In genomic region chr11:120248551-120249278, GRCh38 we compare ENCODE assay signal across 11 cellular contexts. TPM values are rescaled to one million over a fixed set of nuclear protein-coding genes. Genes with fewer than 3 reads are reported as not detected.
DNase-seq lines count a peak whose midpoint lies in the region; ATAC-seq and TF ChIP-seq lines count a peak whose summit lies in the region.
"Had no signal": no experiment of that assay in that cellular context is flagged by ENCODE, and none has a peak within 500 bp of the region (broad histone marks: within the 10 kb centered on the region; RNA-seq: fewer than 3 reads in every experiment).

No MANE protein-coding gene starts in this region.

- H3K36me3 Mint-ChIP-seq in progenitor cell of endocrine pancreas (ENCODE audit: insufficient read depth) (no peaks in the 10 kb centered on the region), Caco-2 (ENCODE audit: insufficient read depth, unreplicated experiment) (no peaks in the 10 kb centered on the region)
- H3K36me3 Mint-ChIP-seq: IgD-negative memory B cell had no signal

- TF ChIP-seq CTCF in OCI-LY3 (IDR thresholded peaks at IDR 0.05; ENCODE audit: low read depth, low read length), result no peak
- no peak for TF ChIP-seq CTCF in progenitor cell of endocrine pancreas (IDR thresholded peaks at IDR 0.05; ENCODE audit: unreplicated experiment)
- TF ChIP-seq CTCF in Caco-2 (IDR thresholded peaks at IDR 0.05; ENCODE audit: insufficient read depth in 1 of 2, low read depth in 1 of 2, low read length in 1 of 2, severe bottlenecking in 1 of 2, unreplicated experiment in 1 of 2), result no peak

- no peak for DNase-seq in progenitor cell of endocrine pancreas (ENCODE audit: low spot score, unreplicated experiment)
- DNase-seq in NCI-H1694 (lab: John Stamatoyannopoulos, UW), result no peak
- no peak for DNase-seq in Caco-2
- no peak for DNase-seq in NCI-H1694 treated with DMSO at 0.1 percent for 48 hours (lab: John Stamatoyannopoulos, UW)

- H3K9me3 ChIP-seq in OCI-LY3 (ENCODE audit: insufficient read depth, low read length) (no peaks in the 10 kb centered on the region), iPS-18a (ENCODE audit: control insufficient read depth, low read depth, low read length) (no peaks in the 10 kb centered on the region), Caco-2 (no peaks in the 10 kb centered on the region)

- no peaks in the 10 kb centered on the region for H3K79me2 ChIP-seq in OCI-LY3 (ENCODE audit: low read length)

- peak; percentile 82 for ATAC-seq in GM18511 (IDR thresholded peaks at IDR 0.05; ENCODE audit: unreplicated experiment)
- ATAC-seq in HG02759 (IDR thresholded peaks at IDR 0.05; ENCODE audit: unreplicated experiment), result peak; percentile 43

- no peak overlapping the region for H2AFZ ChIP-seq in OCI-LY3 (ENCODE audit: low read depth, low read length)

- H3K4me3 Mint-ChIP-seq in progenitor cell of endocrine pancreas (ENCODE audit: low read depth) (no peak overlapping the region), Caco-2 (ENCODE audit: unreplicated experiment) (no peak overlapping the region)
- H3K4me3 Mint-ChIP-seq: IgD-negative memory B cell had no signal

- no TSS peak for BruUV-seq in Caco-2 (replicated peaks; lab: Mats Ljungman, UMichigan)

- intact Hi-C loops in Caco-2 (cut with micrococcal nuclease; ENCODE audit: unreplicated experiment), result no loop called here

- POLR2A ChIA-PET in Caco-2 (lab: Charles Lee), result no interaction called here

- H3K27ac ChIP-seq in OCI-LY3 (ENCODE audit: low read length), result no peak overlapping the region
- no peak overlapping the region for H3K27ac ChIP-seq in iPS-18a (ENCODE audit: low read length)
- H3K27ac ChIP-seq: cardiac muscle cell, skin epidermis had no signal

- H3K9ac ChIP-seq in OCI-LY3 (ENCODE audit: low read length), result no peak overlapping the region
- H3K9ac ChIP-seq in iPS-18a (ENCODE audit: low read length), result no peak overlapping the region

- CTCF ChIA-PET in Caco-2 (lab: Charles Lee), result interaction anchor here (1.1 to 3.2 kb wide), 2 partner anchors 13 to 55 kb away, joined by 4 to 15 read pairs; no protein-coding TSS in a partner anchor

- no peaks in the 10 kb centered on the region for H3K4me1 Mint-ChIP-seq in progenitor cell of endocrine pancreas (ENCODE audit: low read depth)
- H3K4me1 Mint-ChIP-seq in Caco-2 (ENCODE audit: low read depth, unreplicated experiment), result no peaks in the 10 kb centered on the region
- H3K4me1 Mint-ChIP-seq: IgD-negative memory B cell had no signal

- H3K27me3 ChIP-seq in OCI-LY3 (ENCODE audit: low read depth, low read length) (peaks cover 84% of the 10 kb centered on the region), iPS-18a (ENCODE audit: control insufficient read depth, insufficient read depth, low read length) (peaks cover under 1% of the 10 kb centered on the region), Caco-2 (replicated peaks; ENCODE audit: control insufficient read depth, insufficient read depth, low read length) (peaks cover 8% of the 10 kb centered on the region)

- peak overlapping the region; percentile 67 for H3K4me2 ChIP-seq in OCI-LY3 (ENCODE audit: low read length)

- H3K36me3 ChIP-seq in OCI-LY3 (replicated peaks; ENCODE audit: low read depth, low read length) (no peaks in the 10 kb centered on the region), iPS-18a (ENCODE audit: control insufficient read depth, low read depth, low read length) (no peaks in the 10 kb centered on the region), Caco-2 (ENCODE audit: control insufficient read depth, insufficient read depth, low read length) (no peaks in the 10 kb centered on the region)
- H3K36me3 ChIP-seq: cardiac muscle cell had no signal

- H3K9me3 Mint-ChIP-seq in progenitor cell of endocrine pancreas (ENCODE audit: low read depth) (no peaks in the 10 kb centered on the region), Caco-2 (ENCODE audit: unreplicated experiment) (no peaks in the 10 kb centered on the region)
- H3K9me3 Mint-ChIP-seq: IgD-negative memory B cell had no signal

- H3K4me3 ChIP-seq in OCI-LY3 (ENCODE audit: low read length) (peak overlapping the region; percentile 48), iPS-18a (ENCODE audit: low read length) (peak overlapping the region; percentile 5), Caco-2 (ENCODE audit: low read depth, low read length) (no peak overlapping the region)
- H3K4me3 ChIP-seq: cardiac muscle cell, skin epidermis had no signal

- H3K27me3 Mint-ChIP-seq in progenitor cell of endocrine pancreas (peaks cover 74% of the 10 kb centered on the region), Caco-2 (ENCODE audit: insufficient read depth, unreplicated experiment) (peaks cover 42% of the 10 kb centered on the region)

- peaks cover 30% of the 10 kb centered on the region for H3K4me1 ChIP-seq in OCI-LY3 (ENCODE audit: low read length)
- peaks cover 28% of the 10 kb centered on the region for H3K4me1 ChIP-seq in iPS-18a (ENCODE audit: control insufficient read depth, low read depth, low read length)
- no peaks in the 10 kb centered on the region for H3K4me1 ChIP-seq in Caco-2

- H3K27ac Mint-ChIP-seq in progenitor cell of endocrine pancreas (no peak overlapping the region), Caco-2 (ENCODE audit: unreplicated experiment) (no peak overlapping the region)
- H3K27ac Mint-ChIP-seq: IgD-negative memory B cell had no signal

- peaks cover 18% of the 10 kb centered on the region; the same call in 1 of the 2 replicates for H4K20me1 ChIP-seq in OCI-LY3 (ENCODE audit: insufficient read depth, low read length)

RNA-seq across cellular contexts. Expression of gene POU2F3, which starts 8.8 kb away (rescaled TPM):
- 0.09 TPM in 1 of 2 replicates, not detected in the other for total RNA-seq in progenitor cell of endocrine pancreas
- total RNA-seq in Caco-2 (2022), result not detected in 2 replicates

RNA-seq across cellular contexts. Expression of gene OAF, which starts 37.9 kb away (rescaled TPM):
- total RNA-seq in progenitor cell of endocrine pancreas (6.5 and 6.6 TPM in 2 replicates), Caco-2 (2022) (30.3 and 31.3 TPM in 2 replicates)
